10 cellular contexts compared by ENCODE assay signal in genomic region chr14:68364823-68365222, GRCh38.
A peak's percentile ranks its signal among the peaks of the same experiment; 100 is the strongest.
DNase-seq lines count a peak whose midpoint lies in the region; ATAC-seq and TF ChIP-seq lines count a peak whose summit lies in the region.
"Had no signal": no experiment of that assay in that cellular context is flagged by ENCODE, and none has a peak within 500 bp of the region (broad histone marks: within the 10 kb centered on the region; RNA-seq: fewer than 3 reads in every experiment).

No MANE protein-coding gene starts in this region.

- intact Hi-C loops in activated T-helper 2 cell treated with anti-CD3 and anti-CD28 coated beads, Interferon-gamma antibody, Interleukin-2, Interleukin-4, amounts not matched to agents 10 μg/mL and 5 μg/mL and 100 μg/mL, durations not matched to agents 14 hours and 24 hours and 36 hours (cut with micrococcal nuclease): no loop called here

- peaks cover 6% of the 10 kb centered on the region for H3K36me3 Mint-ChIP-seq in stimulated activated effector memory CD8-positive, alpha-beta T cell treated with anti-CD3 and anti-CD28 coated beads, Interleukin-12 subunit alpha, Interleukin-12 subunit beta, amount 100 ng/mL, for 72 hours
- H3K36me3 Mint-ChIP-seq in activated T-helper 2 cell treated with anti-CD3 and anti-CD28 coated beads, Interferon-gamma antibody, Interleukin-2, Interleukin-4, amounts not matched to agents 10 μg/mL and 5 μg/mL and 100 μg/mL, durations not matched to agents 14 hours and 24 hours and 36 hours (ENCODE audit: low read depth): no peaks in the 10 kb centered on the region

- peaks cover 30% of the 10 kb centered on the region for H3K4me1 Mint-ChIP-seq in stimulated activated effector memory CD8-positive, alpha-beta T cell treated with anti-CD3 and anti-CD28 coated beads, Interleukin-12 subunit alpha, Interleukin-12 subunit beta, amount 100 ng/mL, for 72 hours
- peaks cover 12% of the 10 kb centered on the region for H3K4me1 Mint-ChIP-seq in activated T-helper 2 cell treated with anti-CD3 and anti-CD28 coated beads, Interferon-gamma antibody, Interleukin-2, Interleukin-4, amounts not matched to agents 10 μg/mL and 5 μg/mL and 100 μg/mL, durations not matched to agents 14 hours and 24 hours and 36 hours (ENCODE audit: low read depth)

- H3K9ac ChIP-seq in HUES48 (ENCODE audit: low read depth, low read length): no peak overlapping the region

- in situ Hi-C loops in brain microvascular endothelial cell (cut with HindIII; ENCODE audit: low pct_ligation_motif_present, low sequenced_read_pairs): no loop called here

- no peaks in the 10 kb centered on the region for H3K9me3 Mint-ChIP-seq in stimulated activated effector memory CD8-positive, alpha-beta T cell treated with anti-CD3 and anti-CD28 coated beads, Interleukin-12 subunit alpha, Interleukin-12 subunit beta, amount 100 ng/mL, for 72 hours
- H3K9me3 Mint-ChIP-seq in activated T-helper 2 cell treated with anti-CD3 and anti-CD28 coated beads, Interferon-gamma antibody, Interleukin-2, Interleukin-4, amounts not matched to agents 10 μg/mL and 5 μg/mL and 100 μg/mL, durations not matched to agents 14 hours and 24 hours and 36 hours: no peaks in the 10 kb centered on the region

- peak overlapping the region; percentile 65 for H3K4me3 ChIP-seq in HUES48 (ENCODE audit: low read depth, low read length)
- no peak overlapping the region for H3K4me3 ChIP-seq in brain microvascular endothelial cell (ENCODE audit: low read depth, low read length)

- H3K4me1 ChIP-seq in HUES48 (ENCODE audit: control insufficient read depth, insufficient read depth, low read length): peaks cover 19% of the 10 kb centered on the region

- H3K27ac Mint-ChIP-seq in stimulated activated effector memory CD8-positive, alpha-beta T cell treated with anti-CD3 and anti-CD28 coated beads, Interleukin-12 subunit alpha, Interleukin-12 subunit beta, amount 100 ng/mL, for 72 hours: peak overlapping the region; percentile 26
- no peak overlapping the region for H3K27ac Mint-ChIP-seq in activated T-helper 2 cell treated with anti-CD3 and anti-CD28 coated beads, Interferon-gamma antibody, Interleukin-2, Interleukin-4, amounts not matched to agents 10 μg/mL and 5 μg/mL and 100 μg/mL, durations not matched to agents 14 hours and 24 hours and 36 hours

- H3K27me3 ChIP-seq in HUES48 (ENCODE audit: control insufficient read depth, insufficient read depth, low read length) (peaks cover 6% of the 10 kb centered on the region; the same call in 1 of the 2 replicates), brain microvascular endothelial cell (replicated peaks) (no peaks in the 10 kb centered on the region)

- no peak for TF ChIP-seq CTCF in brain microvascular endothelial cell (IDR thresholded peaks at IDR 0.05; ENCODE audit: low read depth, low read length, missing control alignments)

- no peaks in the 10 kb centered on the region for H3K27me3 Mint-ChIP-seq in activated T-helper 2 cell treated with anti-CD3 and anti-CD28 coated beads, Interferon-gamma antibody, Interleukin-2, Interleukin-4, amounts not matched to agents 10 μg/mL and 5 μg/mL and 100 μg/mL, durations not matched to agents 14 hours and 24 hours and 36 hours (ENCODE audit: low read depth)

- H3K4me3 Mint-ChIP-seq in stimulated activated effector memory CD8-positive, alpha-beta T cell treated with anti-CD3 and anti-CD28 coated beads, Interleukin-12 subunit alpha, Interleukin-12 subunit beta, amount 100 ng/mL, for 72 hours: no peak overlapping the region
- H3K4me3 Mint-ChIP-seq in activated T-helper 2 cell treated with anti-CD3 and anti-CD28 coated beads, Interferon-gamma antibody, Interleukin-2, Interleukin-4, amounts not matched to agents 10 μg/mL and 5 μg/mL and 100 μg/mL, durations not matched to agents 14 hours and 24 hours and 36 hours (ENCODE audit: low read depth): no peak overlapping the region

- H3K36me3 ChIP-seq in HUES48 (ENCODE audit: control insufficient read depth, insufficient read depth, low read length): no peaks in the 10 kb centered on the region
- H3K36me3 ChIP-seq in brain microvascular endothelial cell (replicated peaks): no peaks in the 10 kb centered on the region

- H3K27ac ChIP-seq in HUES48 (ENCODE audit: low read depth, low read length) (peak overlapping the region; percentile 89), brain microvascular endothelial cell (peak overlapping the region; percentile 92)

- H3K9me3 ChIP-seq in HUES48 (ENCODE audit: control insufficient read depth, insufficient read depth, low read length): no peaks in the 10 kb centered on the region

- ATAC-seq in stimulated activated effector memory CD8-positive, alpha-beta T cell treated with anti-CD3 and anti-CD28 coated beads, Interleukin-12 subunit alpha, Interleukin-12 subunit beta, amount 100 ng/mL, for 72 hours: no peak
- no peak for ATAC-seq in GM21526 (IDR thresholded peaks at IDR 0.05; ENCODE audit: low FRiP score, unreplicated experiment)

- DNase-seq in brain microvascular endothelial cell: no peak
- DNase-seq in left kidney (ENCODE audit: low read depth, low spot score): peak; percentile 85
- DNase-seq in stimulated activated effector memory CD8-positive, alpha-beta T cell treated with anti-CD3 and anti-CD28 coated beads, Interleukin-12 subunit alpha, Interleukin-12 subunit beta, amount 100 ng/mL, for 72 hours (ENCODE audit: low spot score in 2 of 2): no peak
- no peak for DNase-seq in activated T-helper 2 cell treated with anti-CD3 and anti-CD28 coated beads, Interferon-gamma antibody, Interleukin-2, Interleukin-4, amounts not matched to agents 10 μg/mL and 5 μg/mL and 100 μg/mL, durations not matched to agents 14 hours and 24 hours and 36 hours (ENCODE audit: low spot score)
- no peak for DNase-seq in NCI-H345 (lab: John Stamatoyannopoulos, UW)
- no peak for DNase-seq in NCI-H2196 treated with DMSO at 0.1 percent for 48 hours (lab: John Stamatoyannopoulos, UW; ENCODE audit: unreplicated experiment)
- DNase-seq: activated T-cell treated with anti-CD3 and anti-CD28 coated beads, Interleukin-2, amount 50 U/mL, for 1 hour; NCI-H1417 treated with DMSO at 0.1 percent for 48 hours had no signal
